ENCODE assay signal across 1 cellular context in the genomic region with DNA sequence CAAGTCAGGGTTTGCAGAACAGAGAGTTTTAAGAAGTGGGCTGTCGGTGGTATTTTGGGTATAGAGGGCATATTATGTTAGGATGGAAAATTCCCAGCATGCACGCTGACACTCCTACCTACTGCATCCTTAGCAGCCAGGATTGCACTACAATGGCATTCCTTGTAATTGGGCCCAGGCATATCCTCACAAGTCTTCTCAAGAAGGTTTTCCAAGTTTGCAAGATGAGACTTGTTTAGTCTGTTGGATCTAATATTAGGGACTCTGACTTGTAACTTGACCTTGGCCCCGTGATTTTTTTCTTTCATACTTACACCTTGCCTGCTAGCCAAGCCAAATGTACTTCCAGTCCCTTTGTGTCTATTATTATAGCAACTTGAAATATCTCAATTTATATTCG.
TF ChIP-seq lines count a peak whose summit lies in the region.

No MANE protein-coding gene starts in this region.

TF ChIP-seq in GM23338, 12 proteins besides CTCF, POLR2A, EP300 and RAD21 (continued from another document):
- TF ChIP-seq, protein P1, sequence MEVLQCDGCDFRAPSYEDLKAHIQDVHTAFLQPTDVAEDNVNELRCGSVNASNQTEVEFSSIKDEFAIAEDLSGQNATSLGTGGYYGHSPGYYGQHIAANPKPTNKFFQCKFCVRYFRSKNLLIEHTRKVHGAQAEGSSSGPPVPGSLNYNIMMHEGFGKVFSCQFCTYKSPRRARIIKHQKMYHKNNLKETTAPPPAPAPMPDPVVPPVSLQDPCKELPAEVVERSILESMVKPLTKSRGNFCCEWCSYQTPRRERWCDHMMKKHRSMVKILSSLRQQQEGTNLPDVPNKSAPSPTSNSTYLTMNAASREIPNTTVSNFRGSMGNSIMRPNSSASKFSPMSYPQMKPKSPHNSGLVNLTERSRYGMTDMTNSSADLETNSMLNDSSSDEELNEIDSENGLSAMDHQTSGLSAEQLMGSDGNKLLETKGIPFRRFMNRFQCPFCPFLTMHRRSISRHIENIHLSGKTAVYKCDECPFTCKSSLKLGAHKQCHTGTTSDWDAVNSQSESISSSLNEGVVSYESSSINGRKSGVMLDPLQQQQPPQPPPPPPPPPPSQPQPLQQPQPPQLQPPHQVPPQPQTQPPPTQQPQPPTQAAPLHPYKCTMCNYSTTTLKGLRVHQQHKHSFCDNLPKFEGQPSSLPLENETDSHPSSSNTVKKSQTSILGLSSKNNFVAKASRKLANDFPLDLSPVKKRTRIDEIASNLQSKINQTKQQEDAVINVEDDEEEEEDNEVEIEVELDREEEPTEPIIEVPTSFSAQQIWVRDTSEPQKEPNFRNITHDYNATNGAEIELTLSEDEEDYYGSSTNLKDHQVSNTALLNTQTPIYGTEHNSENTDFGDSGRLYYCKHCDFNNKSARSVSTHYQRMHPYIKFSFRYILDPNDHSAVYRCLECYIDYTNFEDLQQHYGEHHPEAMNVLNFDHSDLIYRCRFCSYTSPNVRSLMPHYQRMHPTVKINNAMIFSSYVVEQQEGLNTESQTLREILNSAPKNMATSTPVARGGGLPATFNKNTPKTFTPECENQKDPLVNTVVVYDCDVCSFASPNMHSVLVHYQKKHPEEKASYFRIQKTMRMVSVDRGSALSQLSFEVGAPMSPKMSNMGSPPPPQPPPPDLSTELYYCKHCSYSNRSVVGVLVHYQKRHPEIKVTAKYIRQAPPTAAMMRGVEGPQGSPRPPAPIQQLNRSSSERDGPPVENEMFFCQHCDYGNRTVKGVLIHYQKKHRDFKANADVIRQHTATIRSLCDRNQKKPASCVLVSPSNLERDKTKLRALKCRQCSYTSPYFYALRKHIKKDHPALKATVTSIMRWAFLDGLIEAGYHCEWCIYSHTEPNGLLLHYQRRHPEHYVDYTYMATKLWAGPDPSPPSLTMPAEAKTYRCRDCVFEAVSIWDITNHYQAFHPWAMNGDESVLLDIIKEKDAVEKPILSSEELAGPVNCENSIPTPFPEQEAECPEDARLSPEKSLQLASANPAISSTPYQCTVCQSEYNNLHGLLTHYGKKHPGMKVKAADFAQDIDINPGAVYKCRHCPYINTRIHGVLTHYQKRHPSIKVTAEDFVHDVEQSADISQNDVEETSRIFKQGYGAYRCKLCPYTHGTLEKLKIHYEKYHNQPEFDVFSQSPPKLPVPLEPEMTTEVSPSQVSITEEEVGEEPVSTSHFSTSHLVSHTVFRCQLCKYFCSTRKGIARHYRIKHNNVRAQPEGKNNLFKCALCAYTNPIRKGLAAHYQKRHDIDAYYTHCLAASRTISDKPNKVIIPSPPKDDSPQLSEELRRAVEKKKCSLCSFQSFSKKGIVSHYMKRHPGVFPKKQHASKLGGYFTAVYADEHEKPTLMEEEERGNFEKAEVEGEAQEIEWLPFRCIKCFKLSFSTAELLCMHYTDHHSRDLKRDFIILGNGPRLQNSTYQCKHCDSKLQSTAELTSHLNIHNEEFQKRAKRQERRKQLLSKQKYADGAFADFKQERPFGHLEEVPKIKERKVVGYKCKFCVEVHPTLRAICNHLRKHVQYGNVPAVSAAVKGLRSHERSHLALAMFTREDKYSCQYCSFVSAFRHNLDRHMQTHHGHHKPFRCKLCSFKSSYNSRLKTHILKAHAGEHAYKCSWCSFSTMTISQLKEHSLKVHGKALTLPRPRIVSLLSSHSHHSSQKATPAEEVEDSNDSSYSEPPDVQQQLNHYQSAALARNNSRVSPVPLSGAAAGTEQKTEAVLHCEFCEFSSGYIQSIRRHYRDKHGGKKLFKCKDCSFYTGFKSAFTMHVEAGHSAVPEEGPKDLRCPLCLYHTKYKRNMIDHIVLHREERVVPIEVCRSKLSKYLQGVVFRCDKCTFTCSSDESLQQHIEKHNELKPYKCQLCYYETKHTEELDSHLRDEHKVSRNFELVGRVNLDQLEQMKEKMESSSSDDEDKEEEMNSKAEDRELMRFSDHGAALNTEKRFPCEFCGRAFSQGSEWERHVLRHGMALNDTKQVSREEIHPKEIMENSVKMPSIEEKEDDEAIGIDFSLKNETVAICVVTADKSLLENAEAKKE (CRISPR knock-in tag; IDR thresholded peaks at IDR 0.05), result no peak
